32 cellular contexts compared by ENCODE assay signal in genomic region chr21:19245188-19245580, GRCh38.
"Had no signal": no experiment of that assay in that cellular context is flagged by ENCODE, and none has a peak within 500 bp of the region (broad histone marks: within the 10 kb centered on the region; RNA-seq: fewer than 3 reads in every experiment).

No MANE protein-coding gene starts in this region.

- H3K36me3 ChIP-seq: adrenal gland, ascending aorta, esophagus muscularis mucosa, gastrocnemius medialis, heart left ventricle had no signal

- H3K4me1 ChIP-seq: adrenal gland, ascending aorta, esophagus muscularis mucosa, foreskin keratinocyte, gastrocnemius medialis, heart left ventricle had no signal

- FAIRE-seq: colon had no signal

- H3K27ac ChIP-seq: adrenal gland, ascending aorta, esophagus muscularis mucosa, foreskin keratinocyte, gastrocnemius medialis, heart left ventricle had no signal

- H3K9me3 ChIP-seq: adrenal gland, ascending aorta, esophagus muscularis mucosa, gastrocnemius medialis had no signal

- H3K27me3 ChIP-seq: adrenal gland, ascending aorta, esophagus muscularis mucosa, foreskin keratinocyte, gastrocnemius medialis, heart left ventricle had no signal

- ATAC-seq: activated CD4-positive, alpha-beta T cell treated with anti-CD3 and anti-CD28 coated beads for 36 hours; activated CD8-positive, alpha-beta memory T cell treated with anti-CD3 and anti-CD28 coated beads, Interleukin-2, amount 10 ng/mL, durations not matched to agents 7 days and 5 days; activated CD8-positive, alpha-beta T cell treated with anti-CD3 and anti-CD28 coated beads, Interleukin-2, amount 10 ng/mL, durations not matched to agents 7 days and 5 days; activated naive CD8-positive, alpha-beta T cell treated with anti-CD3 and anti-CD28 coated beads, Interleukin-2, amount 50 U/mL, for 24 hours; effector memory CD8-positive, alpha-beta T cell; foreskin keratinocyte; gastrocnemius medialis; heart left ventricle; T-helper 17 cell had no signal

- DNase-seq: activated CD4-positive, alpha-beta memory T cell treated with anti-CD3 and anti-CD28 coated beads for 36 hours; activated CD4-positive, alpha-beta T cell treated with anti-CD3 and anti-CD28 coated beads for 36 hours; activated CD4-positive, alpha-beta T cell treated with anti-CD3 and anti-CD28 coated beads, Interleukin-2, amount 10 ng/mL, durations not matched to agents 24 days and 14 days; activated CD4-positive, CD25-positive, alpha-beta regulatory T cell; activated CD4-positive, CD25-positive, alpha-beta regulatory T cell treated with anti-CD3 and anti-CD28 coated beads, Interleukin-2, amount 50 U/mL, for 72 hours; activated CD8-positive, alpha-beta memory T cell treated with anti-CD3 and anti-CD28 coated beads, Interleukin-2, amount 10 ng/mL, durations not matched to agents 7 days and 5 days; activated CD8-positive, alpha-beta memory T cell treated with anti-CD3 and anti-CD28 coated beads, Interleukin-2, amount 50 U/mL, for 4 hours; activated CD8-positive, alpha-beta T cell treated with anti-CD3 and anti-CD28 coated beads, Interleukin-2, amount 10 ng/mL, durations not matched to agents 7 days and 5 days; activated effector memory CD4-positive, alpha-beta T cell treated with anti-CD3 and anti-CD28 coated beads, Interleukin-2, amount 50 U/mL, for 16 hours; activated naive CD4-positive, alpha-beta T cell treated with anti-CD3 and anti-CD28 coated beads for 36 hours; activated naive CD8-positive, alpha-beta T cell treated with anti-CD3 and anti-CD28 coated beads for 36 hours; activated naive CD8-positive, alpha-beta T cell treated with anti-CD3 and anti-CD28 coated beads, Interleukin-2, amount 50 U/mL, for 24 hours; activated T-cell treated with anti-CD3 and anti-CD28 coated beads, Interleukin-2, amount 50 U/mL, for 1 hour; activated T-cell treated with anti-CD3 and anti-CD28 coated beads, Interleukin-2, amount 50 U/mL, for 48 hours; adrenal gland; amygdala; caudate nucleus; cortex of kidney; dermis blood vessel endothelial cell; effector CD4-positive, alpha-beta T cell; effector memory CD8-positive, alpha-beta T cell; erythroblast; foreskin keratinocyte; gastrocnemius medialis; glutamatergic neuron; T-helper 1 cell; T-helper 17 cell; T1000 had no signal

- H3K4me3 ChIP-seq: adrenal gland, ascending aorta, esophagus muscularis mucosa, gastrocnemius medialis, heart left ventricle had no signal
